ENCODE assay signal across 10 cellular contexts in genomic region chr18:32468147-32468845, GRCh38. TPM values are rescaled to one million over a fixed set of nuclear protein-coding genes. Genes with fewer than 3 reads are reported as not detected.
DNase-seq lines count a peak whose midpoint lies in the region; ATAC-seq and TF ChIP-seq lines count a peak whose summit lies in the region.
"Had no signal": no experiment of that assay in that cellular context is flagged by ENCODE, and none has a peak within 500 bp of the region (broad histone marks: within the 10 kb centered on the region; RNA-seq: fewer than 3 reads in every experiment).

No MANE protein-coding gene starts in this region.

- no peak overlapping the region for H3K56ac ChIP-seq in IMR-90 (ENCODE audit: extremely low read depth, insufficient read depth, low read length)

- no peak overlapping the region for H2AK9ac ChIP-seq in IMR-90 (replicated peaks; ENCODE audit: low read depth, low read length, poor library complexity)

- H4K5ac ChIP-seq in IMR-90 (ENCODE audit: low read depth, low read length) = no peak overlapping the region

- H2BK5ac ChIP-seq in IMR-90 (ENCODE audit: low read depth, low read length, poor library complexity, severe bottlenecking) = no peak overlapping the region

- H2AK5ac ChIP-seq in IMR-90 (ENCODE audit: low read depth, low read length) = no peak overlapping the region

- no peak overlapping the region for H3K14ac ChIP-seq in IMR-90 (replicated peaks; ENCODE audit: low read depth, low read length)

- no peak overlapping the region for H3K27ac ChIP-seq in IMR-90 (ENCODE audit: insufficient read depth, low read length)
- peak overlapping the region in 2 of 8 donors; percentile 21 to 35 for H3K27ac ChIP-seq in spleen

- CTCF ChIA-PET in IMR-90 (lab: Yijun Ruan, JAX) = interaction anchor here (0.7 to 4.2 kb wide), 4 partner anchors 54 to 310 kb away, joined by 3 to 63 read pairs (median 13); no protein-coding TSS in a partner anchor

- WGBS in IMR-90 (ENCODE audit: extremely low coverage in 2 of 2, insufficient read length in 1 of 2), 2 experiments = no CpG with 5 or more reads among the region's 3 CpGs
- WGBS in spleen, 5 donors = 37 to 46% (median 45%) methylated on average over 3 of the region's 3 CpGs

- in situ Hi-C loops in IMR-90 (cut with MboI; ENCODE audit: low sequenced_read_pairs) (no loop called here), astrocyte of the cerebellum (cut with HindIII; ENCODE audit: low sequenced_read_pairs) (loop anchor here (25.0 kb wide), 1 partner anchor 181 kb away; no protein-coding TSS in a partner anchor), KBM-7 (cut with MboI; ENCODE audit: low pct_unique_long_range_greater_than_20kb, low sequenced_read_pairs) (no loop called here)

- no peak overlapping the region for H2BK120ac ChIP-seq in IMR-90 (ENCODE audit: low read depth, low read length)

- H3K79me1 ChIP-seq in IMR-90 (ENCODE audit: low read depth in 1 of 2, low read length in 2 of 2) = peaks cover 0 to 5% of the 10 kb centered on the region in 2 experiments; a peak in 1 of 4 replicates

- no peak overlapping the region for H3K9ac ChIP-seq in IMR-90 (ENCODE audit: low read depth, low read length)

- H3K27me3 ChIP-seq in IMR-90 (ENCODE audit: control insufficient read depth, insufficient read depth, low read length) (peaks cover 3% of the 10 kb centered on the region), spleen (replicated peaks in 1 of 7) (peaks cover 0 to 84% (median 28%) of the 10 kb centered on the region in 7 donors)

- peak overlapping the region; percentile 66 for H3K4me2 ChIP-seq in IMR-90 (ENCODE audit: low read depth, low read length)

- no peak for TF ChIP-seq CTCF in IMR-90 (conservative IDR thresholded peaks at IDR 0.05; ENCODE audit: low read depth, low read length)
- TF ChIP-seq CTCF in astrocyte of the cerebellum (IDR thresholded peaks at IDR 0.05; ENCODE audit: low read depth, low read length, missing control alignments) = no peak
- TF ChIP-seq CTCF in spleen (IDR thresholded peaks at IDR 0.05 in 8 of 11, conservative IDR thresholded peaks at IDR 0.05 in 3 of 11) = no peak

- dilution Hi-C loops in IMR-90 (cut with HindIII; ENCODE audit: low sequenced_read_pairs, unreplicated experiment) = loop anchor here (25.0 kb wide), 1 partner anchor 181 kb away; no protein-coding TSS in a partner anchor

- no peak overlapping the region for H2BK20ac ChIP-seq in IMR-90 (ENCODE audit: low read depth, low read length)

- DNase-seq in IMR-90 (no peak), astrocyte of the cerebellum (ENCODE audit: low read depth) (no peak), left kidney (ENCODE audit: low read depth, low spot score) (peak; percentile 7), spleen (no peak), germinal center (ENCODE audit: low spot score) (no peak), KBM-7 (no peak)
- no peak for DNase-seq in activated CD8-positive, alpha-beta memory T cell treated with anti-CD3 and anti-CD28 coated beads for 24 hours
- DNase-seq: stimulated activated CD8-positive, alpha-beta memory T cell treated with anti-CD3 and anti-CD28 coated beads, Interleukin-4, amount 100 ng/mL, for 48 hours had no signal

- H2AFZ ChIP-seq in IMR-90 (replicated peaks; ENCODE audit: low read length, poor library complexity) = no peak overlapping the region

- no peak overlapping the region for H2BK15ac ChIP-seq in IMR-90 (ENCODE audit: low read depth, low read length)

- TF ChIP-seq RAD21 in IMR-90 (IDR thresholded peaks at IDR 0.05; ENCODE audit: low read length) = no peak

- BruUV-seq in IMR-90 (replicated peaks; lab: Mats Ljungman, UMichigan) = no TSS peak

- H3K9me1 ChIP-seq in IMR-90 (ENCODE audit: insufficient read depth, low read length) = no peaks in the 10 kb centered on the region; the same call in 1 of the 2 replicates

- no peak overlapping the region for H3K18ac ChIP-seq in IMR-90 (ENCODE audit: low read depth, low read length)

- H3K36me3 ChIP-seq in IMR-90 (ENCODE audit: control insufficient read depth, insufficient read depth, low read length) (no peaks in the 10 kb centered on the region), spleen (no peaks in the 10 kb centered on the region)

- H4K20me1 ChIP-seq in IMR-90 (ENCODE audit: insufficient read depth, low read length) = no peaks in the 10 kb centered on the region

- no peak for ATAC-seq in IMR-90 (ENCODE audit: low read depth)
- no peak for ATAC-seq in HG02571 (IDR thresholded peaks at IDR 0.05; ENCODE audit: unreplicated experiment)
- ATAC-seq: activated CD4-positive, alpha-beta T cell treated with anti-CD3 and anti-CD28 coated beads for 36 hours had no signal

- no peak overlapping the region for H3K4ac ChIP-seq in IMR-90 (ENCODE audit: low read depth, low read length)

- intact Hi-C loops in IMR-90 (cut with micrococcal nuclease) = loop anchor here (5.0 kb wide), 1 partner anchor 106 kb away; no protein-coding TSS in a partner anchor
- intact Hi-C loops in spleen (cut with DNase I; ENCODE audit: low total_unique reads) = no loop called here

- H3K4me3 ChIP-seq in IMR-90 (ENCODE audit: insufficient read depth, low read depth, low read length) (no peak overlapping the region), astrocyte of the cerebellum (ENCODE audit: low read depth, low read length) (peak overlapping the region; percentile 67), spleen (peak overlapping the region in 5 of 8 donors; percentile 54 to 81 (median 59))

- H4K91ac ChIP-seq in IMR-90 (ENCODE audit: insufficient read depth, low read depth, low read length) = no peak overlapping the region

- H3K4me1 ChIP-seq in IMR-90 (ENCODE audit: control insufficient read depth, insufficient read depth, low read length) (peaks cover 1% of the 10 kb centered on the region), spleen (peaks cover 12 to 41% (median 29%) of the 10 kb centered on the region in 6 donors)

- no peaks in the 10 kb centered on the region for H3K9me3 ChIP-seq in IMR-90 (ENCODE audit: control insufficient read depth, insufficient read depth, low read length)
- H3K9me3 ChIP-seq in spleen = no peaks in the 10 kb centered on the region

- no peak overlapping the region for H3K23ac ChIP-seq in IMR-90 (ENCODE audit: low read depth, low read length)

- H4K8ac ChIP-seq in IMR-90 (ENCODE audit: low read depth in 2 of 2, low read length in 2 of 2) = no peak overlapping the region

- POLR2A ChIA-PET in IMR-90 (lab: Charles Lee; ENCODE audit: unreplicated experiment) = no interaction called here

- TF ChIP-seq POLR2A in IMR-90 (IDR thresholded peaks at IDR 0.05; ENCODE audit: low read depth, low read length) (no peak), spleen (IDR thresholded peaks at IDR 0.05) (no peak)

TF ChIP-seq in IMR-90, 13 proteins besides CTCF, POLR2A, EP300 and RAD21:
- TF ChIP-seq RFX5 (IDR thresholded peaks at IDR 0.05; ENCODE audit: low read depth, low read length) = no peak
- TF ChIP-seq CEBPB (IDR thresholded peaks at IDR 0.05; ENCODE audit: low read depth, low read length) = no peak
- no peak for TF ChIP-seq MXI1 (IDR thresholded peaks at IDR 0.05; ENCODE audit: borderline replicate concordance, low read depth, low read length)
- no peak for TF ChIP-seq SMC3 (IDR thresholded peaks at IDR 0.05; ENCODE audit: low read depth, low read length)
- no peak for TF ChIP-seq RCOR1 (IDR thresholded peaks at IDR 0.05; ENCODE audit: insufficient replicate concordance, low read length)
- TF ChIP-seq, protein P1, sequence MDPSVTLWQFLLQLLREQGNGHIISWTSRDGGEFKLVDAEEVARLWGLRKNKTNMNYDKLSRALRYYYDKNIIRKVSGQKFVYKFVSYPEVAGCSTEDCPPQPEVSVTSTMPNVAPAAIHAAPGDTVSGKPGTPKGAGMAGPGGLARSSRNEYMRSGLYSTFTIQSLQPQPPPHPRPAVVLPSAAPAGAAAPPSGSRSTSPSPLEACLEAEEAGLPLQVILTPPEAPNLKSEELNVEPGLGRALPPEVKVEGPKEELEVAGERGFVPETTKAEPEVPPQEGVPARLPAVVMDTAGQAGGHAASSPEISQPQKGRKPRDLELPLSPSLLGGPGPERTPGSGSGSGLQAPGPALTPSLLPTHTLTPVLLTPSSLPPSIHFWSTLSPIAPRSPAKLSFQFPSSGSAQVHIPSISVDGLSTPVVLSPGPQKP (IDR thresholded peaks at IDR 0.05; ENCODE audit: borderline replicate concordance, low read depth, low read length) = no peak
- TF ChIP-seq MAZ (IDR thresholded peaks at IDR 0.05; ENCODE audit: borderline replicate concordance, low read depth, low read length) = no peak
- TF ChIP-seq USF2 (IDR thresholded peaks at IDR 0.05; ENCODE audit: low read depth, low read length) = no peak
- no peak for TF ChIP-seq CHD1 (IDR thresholded peaks at IDR 0.05; ENCODE audit: low read depth, low read length)
- TF ChIP-seq BHLHE40 (IDR thresholded peaks at IDR 0.05; ENCODE audit: low read depth, low read length) = no peak
- TF ChIP-seq FOS (IDR thresholded peaks at IDR 0.05; ENCODE audit: low read depth, low read length) = no peak
- no peak for TF ChIP-seq NFE2L2 (IDR thresholded peaks at IDR 0.05; ENCODE audit: low read depth, low read length)
- TF ChIP-seq MAFK (IDR thresholded peaks at IDR 0.05; ENCODE audit: low read depth, low read length) = no peak

RNA-seq across cellular contexts. Expression of gene GAREM1, which starts 2.4 kb away (rescaled TPM):
- total RNA-seq in IMR-90 (2012; rRNA removed) (1.9 and 2.3 TPM in 2 replicates), spleen (1 to 10 TPM; 1.7 to 8.2 (median 4.4) TPM)
- polyA plus RNA-seq in IMR-90 (2012; rRNA removed) (1.4 and 1.7 TPM in 2 replicates), spleen (under 1 TPM; 0.20 to 0.58 (median 0.24) TPM)
- 0.63 and 1.1 TPM in 2 replicates for polyA plus RNA-seq in IMR-90 (2012; cell fraction: cytosol; rRNA removed)
- polyA plus RNA-seq in IMR-90 (2012; cell fraction: nucleus; rRNA removed; ENCODE audit: low replicate concordance) = 0.94 and 1.6 TPM in 2 replicates
- total RNA-seq: activated CD4-positive, alpha-beta T cell treated with anti-CD3 and anti-CD28 coated beads for 36 hours had no signal
